ENCODE assay signal across 20 cellular contexts in the genomic region with DNA sequence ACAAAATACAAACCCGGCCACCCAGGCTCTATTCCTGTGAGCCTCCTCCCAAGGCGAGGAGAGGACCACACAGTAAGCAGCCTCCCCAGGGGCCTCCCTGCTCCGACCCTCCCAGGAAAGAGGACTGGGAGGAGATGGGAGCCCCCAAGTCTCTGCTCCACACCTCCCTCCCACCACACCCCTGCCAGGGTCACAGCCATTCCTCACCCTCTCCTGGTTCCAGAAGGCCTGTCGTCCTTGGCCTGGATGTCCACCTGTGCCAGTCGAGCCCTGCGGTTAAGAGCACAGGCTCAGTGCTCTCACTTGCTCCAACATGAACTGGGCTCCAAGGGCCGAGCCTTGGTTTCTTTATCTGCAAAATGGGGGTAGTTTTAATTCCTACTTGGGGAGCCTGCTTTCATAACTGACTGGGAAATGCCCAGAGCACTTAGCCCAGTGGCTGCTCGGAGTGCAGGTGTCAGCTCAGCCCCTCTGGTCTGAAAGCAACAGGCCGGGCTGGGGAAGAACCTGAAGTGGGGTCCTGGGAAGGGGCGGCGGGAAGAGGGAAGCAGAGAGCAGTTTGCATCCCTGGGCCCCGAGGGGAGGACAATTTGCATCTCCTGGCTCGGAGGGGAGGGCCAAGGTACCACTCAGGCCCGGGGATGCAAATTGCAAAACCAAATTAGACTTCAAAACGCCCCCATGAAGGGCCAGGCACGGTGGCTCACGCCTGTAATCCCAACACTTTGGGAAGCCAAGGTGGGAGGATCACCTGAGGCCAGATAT. TPM values are rescaled to one million over a fixed set of nuclear protein-coding genes. Genes with fewer than 3 reads are reported as not detected.
DNase-seq lines count a peak whose midpoint lies in the region; ATAC-seq and TF ChIP-seq lines count a peak whose summit lies in the region.
"Had no signal": no experiment of that assay in that cellular context is flagged by ENCODE, and none has a peak within 500 bp of the region (broad histone marks: within the 10 kb centered on the region; RNA-seq: fewer than 3 reads in every experiment).

No MANE protein-coding gene starts in this region.

- no peak for DNase-seq in IMR-90
- DNase-seq in NT2/D1 (ENCODE audit: low read depth, low spot score), result no peak
- DNase-seq in chondrocyte (ENCODE audit: low spot score), result peak; percentile 62
- DNase-seq in stimulated activated naive B cell treated with anti-CD40 and anti-IgM and Interleukin-4, amounts not matched to agents 10 μg/mL and 1 μg/mL and 100 μg/mL, for 72 hours, result no peak
- no peak for DNase-seq in activated T-cell treated with anti-CD3 and anti-CD28 coated beads for 4 hours
- no peak for DNase-seq in T-helper 1 cell
- DNase-seq in ecto neural progenitor cell (ENCODE audit: low spot score), result no peak
- DNase-seq: CD4-positive, CD25-positive, alpha-beta regulatory T cell; DMS79; HCEC 1CT; NCI-H1694; NCI-H2081; NCI-H2171; NCI-H524 treated with DMSO at 0.1 percent for 48 hours; PC-3; RPMI8226; SHP77 treated with DMSO at 0.1 percent for 48 hours; SK-N-SH had no signal

- H3K23ac ChIP-seq in IMR-90 (ENCODE audit: low read depth, low read length), result no peak overlapping the region

- POLR2A ChIA-PET in IMR-90 (lab: Charles Lee; ENCODE audit: unreplicated experiment), result no interaction called here

- H3K4me1 Mint-ChIP-seq in chondrocyte (ENCODE audit: low read depth), result no peaks in the 10 kb centered on the region
- H3K4me1 Mint-ChIP-seq in stimulated activated naive B cell treated with anti-CD40 and anti-IgM and Interleukin-4, amounts not matched to agents 10 μg/mL and 1 μg/mL and 100 μg/mL, for 72 hours, result no peaks in the 10 kb centered on the region

- H2BK5ac ChIP-seq in IMR-90 (ENCODE audit: low read depth, low read length, poor library complexity, severe bottlenecking), result no peak overlapping the region

- in situ Hi-C loops in IMR-90 (cut with MboI; ENCODE audit: low sequenced_read_pairs), result no loop called here

- no peak overlapping the region for H4K5ac ChIP-seq in IMR-90 (ENCODE audit: low read depth, low read length)

- no peak for TF ChIP-seq POLR2A in IMR-90 (IDR thresholded peaks at IDR 0.05; ENCODE audit: low read depth, low read length)

- ATAC-seq in IMR-90 (ENCODE audit: low read depth), result no peak
- ATAC-seq in stimulated activated naive B cell treated with anti-CD40 and anti-IgM and Interleukin-4, amounts not matched to agents 10 μg/mL and 1 μg/mL and 100 μg/mL, for 72 hours (replicated peaks), result no peak
- ATAC-seq: GM12878, PC-3 had no signal

- H4K91ac ChIP-seq in IMR-90 (ENCODE audit: insufficient read depth, low read depth, low read length), result no peak overlapping the region

- H3K4me2 ChIP-seq in IMR-90 (ENCODE audit: low read depth, low read length), result no peak overlapping the region
- H3K4me2 ChIP-seq: KMS-11, SK-N-SH had no signal

- TF ChIP-seq CTCF in IMR-90 (conservative IDR thresholded peaks at IDR 0.05; ENCODE audit: low read depth, low read length) (no peak), chondrocyte (IDR thresholded peaks at IDR 0.05) (no peak)

- H3K27me3 Mint-ChIP-seq in chondrocyte (ENCODE audit: low read depth), result no peaks in the 10 kb centered on the region
- no peaks in the 10 kb centered on the region for H3K27me3 Mint-ChIP-seq in stimulated activated naive B cell treated with anti-CD40 and anti-IgM and Interleukin-4, amounts not matched to agents 10 μg/mL and 1 μg/mL and 100 μg/mL, for 72 hours
- H3K27me3 Mint-ChIP-seq: CD4-positive, CD25-positive, alpha-beta regulatory T cell had no signal

- H3K9me3 Mint-ChIP-seq in chondrocyte (ENCODE audit: low read depth), result no peaks in the 10 kb centered on the region
- no peaks in the 10 kb centered on the region for H3K9me3 Mint-ChIP-seq in stimulated activated naive B cell treated with anti-CD40 and anti-IgM and Interleukin-4, amounts not matched to agents 10 μg/mL and 1 μg/mL and 100 μg/mL, for 72 hours
- H3K9me3 Mint-ChIP-seq: CD4-positive, CD25-positive, alpha-beta regulatory T cell had no signal

- H2AK9ac ChIP-seq in IMR-90 (replicated peaks; ENCODE audit: low read depth, low read length, poor library complexity), result peak overlapping the region; percentile 37

- H3K4me3 Mint-ChIP-seq in chondrocyte (ENCODE audit: unreplicated experiment), result no peak overlapping the region
- no peak overlapping the region for H3K4me3 Mint-ChIP-seq in stimulated activated naive B cell treated with anti-CD40 and anti-IgM and Interleukin-4, amounts not matched to agents 10 μg/mL and 1 μg/mL and 100 μg/mL, for 72 hours
- H3K4me3 Mint-ChIP-seq: CD4-positive, CD25-positive, alpha-beta regulatory T cell had no signal

- no peak overlapping the region for H2BK15ac ChIP-seq in IMR-90 (ENCODE audit: low read depth, low read length)

- BruUV-seq in IMR-90 (replicated peaks; lab: Mats Ljungman, UMichigan), result no TSS peak

- no peak for TF ChIP-seq RAD21 in IMR-90 (IDR thresholded peaks at IDR 0.05; ENCODE audit: low read length)

- H3K27me3 ChIP-seq in IMR-90 (ENCODE audit: control insufficient read depth, insufficient read depth, low read length) (no peaks in the 10 kb centered on the region), NT2/D1 (ENCODE audit: insufficient read depth, insufficient read length) (no peaks in the 10 kb centered on the region)

- H2AK5ac ChIP-seq in IMR-90 (ENCODE audit: low read depth, low read length), result no peak overlapping the region

- no peak overlapping the region for H3K18ac ChIP-seq in IMR-90 (ENCODE audit: low read depth, low read length)

- no peaks in the 10 kb centered on the region for H3K9me3 ChIP-seq in IMR-90 (ENCODE audit: control insufficient read depth, insufficient read depth, low read length)
- peaks cover 20% of the 10 kb centered on the region; the same call in 1 of the 2 replicates for H3K9me3 ChIP-seq in NT2/D1 (ENCODE audit: insufficient read depth, low read length)
- H3K9me3 ChIP-seq: SK-N-SH had no signal

- no peak overlapping the region for H3K4ac ChIP-seq in IMR-90 (ENCODE audit: low read depth, low read length)

- H3K14ac ChIP-seq in IMR-90 (replicated peaks; ENCODE audit: low read depth, low read length), result no peak overlapping the region

- dilution Hi-C loops in IMR-90 (cut with HindIII; ENCODE audit: low sequenced_read_pairs, unreplicated experiment), result no loop called here

- 83% methylated on average over 3 of the region's 17 CpGs; no CpG with 5 or more reads in 1 of the 2 experiments for WGBS in IMR-90 (ENCODE audit: extremely low coverage in 2 of 2, insufficient read length in 1 of 2), 2 experiments

- H3K9ac ChIP-seq in IMR-90 (ENCODE audit: low read depth, low read length), result no peak overlapping the region
- peak overlapping the region; percentile 22 for H3K9ac ChIP-seq in NT2/D1 (ENCODE audit: insufficient read length, low read depth)
- H3K9ac ChIP-seq: KMS-11, SK-N-SH had no signal

- CTCF ChIA-PET in IMR-90 (lab: Yijun Ruan, JAX), result no interaction called here

- H2BK20ac ChIP-seq in IMR-90 (ENCODE audit: low read depth, low read length), result no peak overlapping the region

- H3K36me3 ChIP-seq in IMR-90 (ENCODE audit: control insufficient read depth, insufficient read depth, low read length) (peaks cover 19% of the 10 kb centered on the region), NT2/D1 (ENCODE audit: insufficient read depth, insufficient read length, low read length) (peaks cover 23% of the 10 kb centered on the region)

- H3K79me1 ChIP-seq in IMR-90 (ENCODE audit: low read depth in 1 of 2, low read length in 2 of 2), result no peaks in the 10 kb centered on the region

- H2AFZ ChIP-seq in IMR-90 (replicated peaks; ENCODE audit: low read length, poor library complexity), result no peak overlapping the region

- no peak overlapping the region for H4K8ac ChIP-seq in IMR-90 (ENCODE audit: low read depth in 2 of 2, low read length in 2 of 2)

- H3K36me3 Mint-ChIP-seq in chondrocyte (ENCODE audit: low read depth), result peaks cover 8% of the 10 kb centered on the region
- H3K36me3 Mint-ChIP-seq in stimulated activated naive B cell treated with anti-CD40 and anti-IgM and Interleukin-4, amounts not matched to agents 10 μg/mL and 1 μg/mL and 100 μg/mL, for 72 hours, result peaks cover 27 to 49% of the 10 kb centered on the region in 2 donors

- H3K27ac ChIP-seq in IMR-90 (ENCODE audit: insufficient read depth, low read length), result no peak overlapping the region
- H3K27ac ChIP-seq: KMS-11 had no signal

- H3K4me1 ChIP-seq in IMR-90 (ENCODE audit: control insufficient read depth, insufficient read depth, low read length), result no peaks in the 10 kb centered on the region; the same call in 1 of the 2 replicates
- H3K4me1 ChIP-seq in NT2/D1 (ENCODE audit: insufficient read depth, insufficient read length), result peaks cover 9% of the 10 kb centered on the region

- H4K20me1 ChIP-seq in IMR-90 (ENCODE audit: insufficient read depth, low read length), result no peaks in the 10 kb centered on the region

- H3K56ac ChIP-seq in IMR-90 (ENCODE audit: extremely low read depth, insufficient read depth, low read length), result no peak overlapping the region

- H3K9me1 ChIP-seq in IMR-90 (ENCODE audit: insufficient read depth, low read length), result no peaks in the 10 kb centered on the region

- no peak overlapping the region for H3K27ac Mint-ChIP-seq in chondrocyte (ENCODE audit: unreplicated experiment)
- peak overlapping the region; percentile 77 for H3K27ac Mint-ChIP-seq in stimulated activated naive B cell treated with anti-CD40 and anti-IgM and Interleukin-4, amounts not matched to agents 10 μg/mL and 1 μg/mL and 100 μg/mL, for 72 hours

- intact Hi-C loops in IMR-90 (cut with micrococcal nuclease), result no loop called here

- no peak overlapping the region for H2BK120ac ChIP-seq in IMR-90 (ENCODE audit: low read depth, low read length)

- H3K4me3 ChIP-seq in IMR-90 (ENCODE audit: insufficient read depth, low read depth, low read length), result no peak overlapping the region
- H3K4me3 ChIP-seq in NT2/D1 (ENCODE audit: insufficient read length, low read depth), result no peak overlapping the region
- H3K4me3 ChIP-seq: GM12878 had no signal

TF ChIP-seq in IMR-90, 13 proteins besides CTCF, POLR2A, EP300 and RAD21:
- TF ChIP-seq SMC3 (IDR thresholded peaks at IDR 0.05; ENCODE audit: low read depth, low read length), result no peak
- TF ChIP-seq RFX5 (IDR thresholded peaks at IDR 0.05; ENCODE audit: low read depth, low read length), result no peak
- TF ChIP-seq MAZ (IDR thresholded peaks at IDR 0.05; ENCODE audit: borderline replicate concordance, low read depth, low read length), result no peak
- no peak for TF ChIP-seq CHD1 (IDR thresholded peaks at IDR 0.05; ENCODE audit: low read depth, low read length)

RNA-seq across cellular contexts. Expression of gene TCHP, which starts 23.6 kb away (rescaled TPM):
- total RNA-seq in IMR-90 (2012; rRNA removed) (6.1 and 11.4 TPM in 2 replicates), chondrocyte (9.8 to 12.6 TPM (median 11.7 TPM) in 3 replicates)
- 10.9 and 13.4 TPM in 2 replicates for polyA plus RNA-seq in IMR-90 (2012; rRNA removed)
- 9.3 and 11.2 TPM in 2 replicates for polyA plus RNA-seq in IMR-90 (2012; cell fraction: cytosol; rRNA removed)
- polyA plus RNA-seq in IMR-90 (2012; cell fraction: nucleus; rRNA removed; ENCODE audit: low replicate concordance), result 40.1 and 40.5 TPM in 2 replicates

RNA-seq across cellular contexts. Expression of gene GLTP, which starts 43.3 kb away (rescaled TPM):
- total RNA-seq in IMR-90 (2012; rRNA removed) (58.4 and 67.2 TPM in 2 replicates), chondrocyte (38.7 to 40.7 TPM (median 40.5 TPM) in 3 replicates)
- polyA plus RNA-seq in IMR-90 (2012; rRNA removed), result 32.5 and 34.4 TPM in 2 replicates
- 23.4 and 23.7 TPM in 2 replicates for polyA plus RNA-seq in IMR-90 (2012; cell fraction: cytosol; rRNA removed)
- polyA plus RNA-seq in IMR-90 (2012; cell fraction: nucleus; rRNA removed; ENCODE audit: low replicate concordance), result 5.7 and 6.9 TPM in 2 replicates
